ENCODE assay signal across 1 cellular context in genomic region chr7:82542665-82543064, GRCh38.
TF ChIP-seq lines count a peak whose summit lies in the region.

No MANE protein-coding gene starts in this region.

TF ChIP-seq in HEK293, 187 proteins besides CTCF, POLR2A, EP300 and RAD21 (continued from another document and continues in another):
- no peak for TF ChIP-seq TSHZ1 (tag by site-specific recombination; IDR thresholded peaks at IDR 0.05; ENCODE audit: borderline replicate concordance)
- no peak for TF ChIP-seq GLIS2 (tag by site-specific recombination; IDR thresholded peaks at IDR 0.05)
- TF ChIP-seq PRDM6 (tag by site-specific recombination; IDR thresholded peaks at IDR 0.05): peak; percentile 75
- no peak for TF ChIP-seq ZNF26 (tag by site-specific recombination; IDR thresholded peaks at IDR 0.05)
- no peak for TF ChIP-seq ELK4 (IDR thresholded peaks at IDR 0.05; ENCODE audit: borderline replicate concordance, low read depth, low read length)
- peak; percentile 94 for TF ChIP-seq ZNF580 (tag by site-specific recombination; IDR thresholded peaks at IDR 0.05)
- no peak for TF ChIP-seq ZNF324 (tag by site-specific recombination; IDR thresholded peaks at IDR 0.05)
- TF ChIP-seq ZNF626 (tag by site-specific recombination; IDR thresholded peaks at IDR 0.05): no peak
- no peak for TF ChIP-seq ZNF350 (tag by site-specific recombination; IDR thresholded peaks at IDR 0.05)
- TF ChIP-seq ZNF768 (tag by site-specific recombination; IDR thresholded peaks at IDR 0.05): no peak
- no peak for TF ChIP-seq GLIS1 (tag by site-specific recombination; IDR thresholded peaks at IDR 0.05)
- TF ChIP-seq ZBTB44 (tag by site-specific recombination; IDR thresholded peaks at IDR 0.05): no peak
- TF ChIP-seq ZNF174 (tag by site-specific recombination; IDR thresholded peaks at IDR 0.05): no peak
- TF ChIP-seq BCL11B (tag by site-specific recombination; IDR thresholded peaks at IDR 0.05; ENCODE audit: low read depth): no peak
- TF ChIP-seq ZSCAN30 (tag by site-specific recombination; IDR thresholded peaks at IDR 0.05): no peak
- no peak for TF ChIP-seq ZNF157 (tag by site-specific recombination; IDR thresholded peaks at IDR 0.05)
- TF ChIP-seq ZSCAN23 (tag by site-specific recombination; IDR thresholded peaks at IDR 0.05): no peak
- 0 out of 2 replicates have a peak, but pooled peaks have one; percentile 49 for TF ChIP-seq SP7 (tag by site-specific recombination; IDR thresholded peaks at IDR 0.05)
- no peak for TF ChIP-seq ZNF837 (tag by site-specific recombination; IDR thresholded peaks at IDR 0.05)
- TF ChIP-seq BCL11A (tag by site-specific recombination; IDR thresholded peaks at IDR 0.05; ENCODE audit: low read depth): no peak
- TF ChIP-seq EGR2 (tag by site-specific recombination; IDR thresholded peaks at IDR 0.05; ENCODE audit: low read depth): peak; percentile 63
- no peak for TF ChIP-seq ZNF239 (tag by site-specific recombination; IDR thresholded peaks at IDR 0.05)
- TF ChIP-seq ZNF544 (tag by site-specific recombination; IDR thresholded peaks at IDR 0.05): no peak
- no peak for TF ChIP-seq ZNF521 (tag by site-specific recombination; IDR thresholded peaks at IDR 0.05)
- no peak for TF ChIP-seq ZBTB17 (tag by site-specific recombination; IDR thresholded peaks at IDR 0.05)
- TF ChIP-seq YY1 (tag by site-specific recombination; IDR thresholded peaks at IDR 0.05): no peak
- no peak for TF ChIP-seq HOXA7 (CRISPR knock-in tag; IDR thresholded peaks at IDR 0.05; ENCODE audit: borderline replicate concordance)
- TF ChIP-seq MYNN (tag by site-specific recombination; IDR thresholded peaks at IDR 0.05; ENCODE audit: borderline replicate concordance): no peak
- no peak for TF ChIP-seq ZNF19 (tag by site-specific recombination; IDR thresholded peaks at IDR 0.05; ENCODE audit: low read depth)
- no peak for TF ChIP-seq ZNF776 (tag by site-specific recombination; IDR thresholded peaks at IDR 0.05; ENCODE audit: borderline replicate concordance)
- TF ChIP-seq ZNF280D (tag by site-specific recombination; IDR thresholded peaks at IDR 0.05): no peak
- TF ChIP-seq ZNF48 (tag by site-specific recombination; IDR thresholded peaks at IDR 0.05): no peak
- TF ChIP-seq ZSCAN16 (tag by site-specific recombination; IDR thresholded peaks at IDR 0.05): no peak
- no peak for TF ChIP-seq ZBTB26 (tag by site-specific recombination; optimal IDR thresholded peaks at IDR 0.05)
- no peak for TF ChIP-seq ZBTB21 (tag by site-specific recombination; IDR thresholded peaks at IDR 0.05)
- TF ChIP-seq ZNF248 (tag by site-specific recombination; IDR thresholded peaks at IDR 0.05): no peak
- TF ChIP-seq SCRT1 (tag by site-specific recombination; IDR thresholded peaks at IDR 0.05; ENCODE audit: borderline replicate concordance): no peak
- no peak for TF ChIP-seq ZNF221 (tag by site-specific recombination; IDR thresholded peaks at IDR 0.05; ENCODE audit: borderline replicate concordance)
- TF ChIP-seq KLF9 (tag by site-specific recombination; IDR thresholded peaks at IDR 0.05; ENCODE audit: low read depth): no peak
- TF ChIP-seq ZNF211 (tag by site-specific recombination; IDR thresholded peaks at IDR 0.05; ENCODE audit: low read depth): no peak
- TF ChIP-seq PRDM1 (tag by site-specific recombination; IDR thresholded peaks at IDR 0.05): no peak
- TF ChIP-seq ZNF10 (tag by site-specific recombination; IDR thresholded peaks at IDR 0.05): no peak
- TF ChIP-seq ZNF423 (tag by site-specific recombination; IDR thresholded peaks at IDR 0.05): no peak
- no peak for TF ChIP-seq ZNF670 (tag by site-specific recombination; IDR thresholded peaks at IDR 0.05; ENCODE audit: low read depth)
- TF ChIP-seq SCRT2 (tag by site-specific recombination; IDR thresholded peaks at IDR 0.05): no peak
- no peak for TF ChIP-seq YY2 (tag by site-specific recombination; IDR thresholded peaks at IDR 0.05)
- TF ChIP-seq ZNF529 (tag by site-specific recombination; IDR thresholded peaks at IDR 0.05; ENCODE audit: insufficient replicate concordance): no peak
- TF ChIP-seq KLF7 (tag by site-specific recombination; IDR thresholded peaks at IDR 0.05; ENCODE audit: borderline replicate concordance): no peak
- no peak for TF ChIP-seq ZNF561 (tag by site-specific recombination; IDR thresholded peaks at IDR 0.05; ENCODE audit: borderline replicate concordance)
- no peak for TF ChIP-seq ZNF184 (tag by site-specific recombination; IDR thresholded peaks at IDR 0.05)
